8 cellular contexts compared by ENCODE assay signal in genomic region chr10:127906548-127907377, GRCh38. TPM values are rescaled to one million over a fixed set of nuclear protein-coding genes. Genes with fewer than 3 reads are reported as not detected.
DNase-seq lines count a peak whose midpoint lies in the region; ATAC-seq and TF ChIP-seq lines count a peak whose summit lies in the region.

Gene PTPRE, plus strand, starts transcription at chr10:127907103. Its CDS starts 133,779 bp downstream, at chr10:128040882.

- peak within 1 kb of the TSS; percentile 57 for H4K8ac ChIP-seq in trophoblast cell (ENCODE audit: low read depth, low read length)

- no peak within 1 kb of the TSS for H3K27ac Mint-ChIP-seq in activated naive CD4-positive, alpha-beta T cell treated with anti-CD3 and anti-CD28 coated beads, Interleukin-2, amount 50 U/mL, for 24 hours

- no peaks in the 10 kb centered on the region for H3K36me3 Mint-ChIP-seq in activated naive CD4-positive, alpha-beta T cell treated with anti-CD3 and anti-CD28 coated beads, Interleukin-2, amount 50 U/mL, for 24 hours

- peaks cover 18% of the 10 kb centered on the region for H3K79me1 ChIP-seq in trophoblast cell (ENCODE audit: low read length)

- no peak within 1 kb of the TSS for H4K12ac ChIP-seq in trophoblast cell (ENCODE audit: low read depth, low read length)

- peak within 1 kb of the TSS; percentile 83 for H3K4me2 ChIP-seq in trophoblast cell (ENCODE audit: low read length)

- peak within 1 kb of the TSS; percentile 41 for H2BK5ac ChIP-seq in trophoblast cell (ENCODE audit: low read depth, low read length, poor library complexity)

- peak within 1 kb of the TSS; percentile 85 for H4K91ac ChIP-seq in trophoblast cell (ENCODE audit: low read depth, low read length)

- no peaks in the 10 kb centered on the region for H3K9me3 ChIP-seq in cardiac muscle cell (ENCODE audit: low read depth)
- H3K9me3 ChIP-seq in trophoblast cell (ENCODE audit: insufficient read depth, low read depth, low read length) = peaks cover 3% of the 10 kb centered on the region
- H3K9me3 ChIP-seq in tibial nerve = no peaks in the 10 kb centered on the region

- no peak for TF ChIP-seq EP300 in tibial nerve (IDR thresholded peaks at IDR 0.05)

- H3K4me1 Mint-ChIP-seq in activated naive CD4-positive, alpha-beta T cell treated with anti-CD3 and anti-CD28 coated beads, Interleukin-2, amount 50 U/mL, for 24 hours = no peaks in the 10 kb centered on the region

- DNase-seq in AG04449 (ENCODE audit: low read depth, low spot score) (no peak), RWPE1 (ENCODE audit: low spot score) (peak; percentile 89), cardiac muscle cell (ENCODE audit: low read depth in 1 of 2, low spot score in 1 of 2) (peak; percentile 85), trophoblast cell (peak; percentile 61 to 83), tibial nerve (ENCODE audit: low spot score in 2 of 2) (peak in 1 of 2 donors; percentile 42)

- POLR2A ChIA-PET in AG04449 (lab: Yijun Ruan, JAX) (no interaction called here), RWPE1 (lab: Yijun Ruan, JAX; ENCODE audit: low non-redundant PET) (interaction anchor here (0.9 kb wide), 1 partner anchor 142 kb away, joined by 3 read pairs; no protein-coding TSS in a partner anchor)

- H3K27ac ChIP-seq in RWPE1 = peak within 1 kb of the TSS; percentile 74
- no peak within 1 kb of the TSS for H3K27ac ChIP-seq in cardiac muscle cell
- H3K27ac ChIP-seq in trophoblast cell (ENCODE audit: low read depth, low read length) = no peak within 1 kb of the TSS
- peak within 1 kb of the TSS; percentile 55 to 92 (median 82) for H3K27ac ChIP-seq in tibial nerve

- peak within 1 kb of the TSS; percentile 1 for H2BK12ac ChIP-seq in trophoblast cell (ENCODE audit: low read length)

- H3K36me3 ChIP-seq in cardiac muscle cell (no peaks in the 10 kb centered on the region), trophoblast cell (ENCODE audit: control insufficient read depth in 1 of 2, insufficient read depth in 2 of 2, low read length in 2 of 2) (no peaks in the 10 kb centered on the region), tibial nerve (no peaks in the 10 kb centered on the region)

- H3K4ac ChIP-seq in trophoblast cell (ENCODE audit: low read depth, low read length) = peak within 1 kb of the TSS; percentile 37

- H3K4me3 ChIP-seq in AG04449 (ENCODE audit: low read depth, low read length) = no peak within 1 kb of the TSS
- H3K4me3 ChIP-seq in cardiac muscle cell = peak within 1 kb of the TSS; percentile 83
- peak within 1 kb of the TSS; percentile 78 for H3K4me3 ChIP-seq in trophoblast cell (ENCODE audit: low read depth, low read length)
- H3K4me3 ChIP-seq in tibial nerve = peak within 1 kb of the TSS; percentile 43 to 85 (median 70)

- H3K9me3 Mint-ChIP-seq in activated naive CD4-positive, alpha-beta T cell treated with anti-CD3 and anti-CD28 coated beads, Interleukin-2, amount 50 U/mL, for 24 hours = no peaks in the 10 kb centered on the region

- peak within 1 kb of the TSS; percentile 87 for H2AK5ac ChIP-seq in trophoblast cell (ENCODE audit: low read length)

- H3K79me2 ChIP-seq in trophoblast cell (ENCODE audit: control insufficient read depth, insufficient read depth, low read length, poor library complexity) = peaks cover 4% of the 10 kb centered on the region

- H2AFZ ChIP-seq in trophoblast cell (ENCODE audit: insufficient read depth, low read length, poor library complexity) = peak within 1 kb of the TSS; percentile 42

- peak in 1 of 2 donors; percentile 48 for TF ChIP-seq POLR2A in tibial nerve (IDR thresholded peaks at IDR 0.05)

- peaks cover 29% of the 10 kb centered on the region for H3K27me3 ChIP-seq in cardiac muscle cell
- no peaks in the 10 kb centered on the region for H3K27me3 ChIP-seq in trophoblast cell (ENCODE audit: insufficient read depth, low read length)
- H3K27me3 ChIP-seq in tibial nerve = no peaks in the 10 kb centered on the region

- peak within 1 kb of the TSS; percentile 12 for H3K4me3 Mint-ChIP-seq in activated naive CD4-positive, alpha-beta T cell treated with anti-CD3 and anti-CD28 coated beads, Interleukin-2, amount 50 U/mL, for 24 hours

- TF ChIP-seq CTCF in AG04449 (IDR thresholded peaks at IDR 0.05; ENCODE audit: insufficient read depth, low read length, missing control alignments) = peak; percentile 44
- TF ChIP-seq CTCF in RWPE1 (conservative IDR thresholded peaks at IDR 0.05; ENCODE audit: low read depth) = peak; percentile 98
- TF ChIP-seq CTCF in cardiac muscle cell (IDR thresholded peaks at IDR 0.05; ENCODE audit: low read depth, low read length) = peak; percentile 56
- TF ChIP-seq CTCF in tibial nerve (IDR thresholded peaks at IDR 0.05) = peak; percentile 68 to 99 (median 96)

- H3K27me3 Mint-ChIP-seq in activated naive CD4-positive, alpha-beta T cell treated with anti-CD3 and anti-CD28 coated beads, Interleukin-2, amount 50 U/mL, for 24 hours = peaks cover 17% of the 10 kb centered on the region

- peak within 1 kb of the TSS; percentile 75 for H2BK120ac ChIP-seq in trophoblast cell (ENCODE audit: insufficient read depth, low read length, poor library complexity)

- H3K14ac ChIP-seq in trophoblast cell (ENCODE audit: low read length) = peak within 1 kb of the TSS; percentile 71

- peak within 1 kb of the TSS; percentile 84 for H3K18ac ChIP-seq in trophoblast cell (ENCODE audit: low read length)

- H3K9ac ChIP-seq in trophoblast cell (ENCODE audit: low read length) = peak within 1 kb of the TSS; percentile 48

- whole genome bisulfite sequencing in trophoblast cell (ENCODE audit: extremely low coverage, insufficient coverage, insufficient read length) = no CpG with 5 or more reads among the region's 78 CpGs
- 10 to 17% methylated on average over 30 to 60 of the region's 78 CpGs for WGBS in tibial nerve, 2 donors

- no peak within 1 kb of the TSS for H3K23ac ChIP-seq in trophoblast cell (ENCODE audit: low read length)

- CTCF ChIA-PET in AG04449 (lab: Yijun Ruan, JAX) = interaction anchor here (0.6 to 3.2 kb wide), 7 partner anchors 17 to 165 kb away, joined by 3 to 25 read pairs (median 5); no protein-coding TSS in a partner anchor
- CTCF ChIA-PET in RWPE1 (lab: Yijun Ruan, JAX) = interaction anchor here (0.5 to 5.5 kb wide), 26 partner anchors 12 to 1513 kb away, joined by 3 to 144 read pairs (median 4); no protein-coding TSS in a partner anchor

- H3K4me1 ChIP-seq in cardiac muscle cell (ENCODE audit: low read depth) = no peaks in the 10 kb centered on the region
- peaks cover 15 to 26% of the 10 kb centered on the region in 2 experiments for H3K4me1 ChIP-seq in trophoblast cell (ENCODE audit: control insufficient read depth in 1 of 2, insufficient read depth in 2 of 2, low read length in 2 of 2)
- peaks cover 0 to 27% (median 11%) of the 10 kb centered on the region in 4 donors for H3K4me1 ChIP-seq in tibial nerve

- ATAC-seq in GM18858 (IDR thresholded peaks at IDR 0.05; ENCODE audit: unreplicated experiment) (peak; percentile 57), HG03108 (IDR thresholded peaks at IDR 0.05; ENCODE audit: unreplicated experiment) (peak; percentile 87)

RNA-seq across cellular contexts. Expression of gene PTPRE, which starts in this region (rescaled TPM):
- total RNA-seq in cardiac muscle cell (4.2 and 5.6 TPM in 2 replicates), tibial nerve (10 to 100 TPM; 19.0 to 38.1 (median 25.8) TPM)
- polyA plus RNA-seq in cardiac muscle cell = 3.9 and 8.8 TPM in 2 replicates
- polyA plus RNA-seq in trophoblast cell (2013) = 14.9 and 19.4 TPM in 2 replicates

Comparison
In these comparisons a context has a peak if more than half of its experiments do, and no peak if none do; other contexts are left out.
1. CTCF ChIP-seq: peak in every context shown above with its lines; median percentile 98 in RWPE1; 96 in tibial nerve; 56 in cardiac muscle cell; 44 in AG04449.
2. H3K27ac ChIP-seq: peak in RWPE1 (single experiment) and tibial nerve (4 of 4); none in cardiac muscle cell (single experiment) and trophoblast cell (single experiment).